Comparison of ENCODE assay signal across 18 cellular contexts in genomic region chr16:22683730-22684280, GRCh38.
"Had no signal": no experiment of that assay in that cellular context is flagged by ENCODE, and none has a peak within 500 bp of the region (broad histone marks: within the 10 kb centered on the region; RNA-seq: fewer than 3 reads in every experiment).

No MANE protein-coding gene starts in this region.

- DNase-seq: activated CD4-positive, alpha-beta T cell treated with anti-CD3 and anti-CD28 coated beads, Interleukin-2, amount 50 U/mL, for 48 hours; activated CD8-positive, alpha-beta memory T cell treated with anti-CD3 and anti-CD28 coated beads, Interleukin-2, amount 10 ng/mL, durations not matched to agents 7 days and 5 days; activated effector memory CD4-positive, alpha-beta T cell treated with Interleukin-2 at 50 U/mL for 16 hours; activated T-cell treated with anti-CD3 and anti-CD28 coated beads, Interleukin-2, amount 50 U/mL, for 24 hours; amygdala; brain microvascular endothelial cell; immature natural killer cell; left cardiac atrium; mammary epithelial cell; mucosa of descending colon; naive thymus-derived CD8-positive, alpha-beta T cell; occipital lobe; psoas muscle; stimulated activated CD4-positive, alpha-beta T cell treated with anti-CD3 and anti-CD28 coated beads, Interleukin-2, amount 100 ng/mL, for 24 hours; stimulated activated naive CD4-positive, alpha-beta T cell treated with Interleukin-2 at 50 U/mL for 16 hours had no signal

- ATAC-seq: activated CD4-positive, CD25-positive, alpha-beta regulatory T cell treated with anti-CD3 and anti-CD28 coated beads, Interleukin-2, amount 50 U/mL, for 24 hours; activated CD8-positive, alpha-beta memory T cell treated with anti-CD3 and anti-CD28 coated beads, Interleukin-2, amount 10 ng/mL, durations not matched to agents 7 days and 5 days; left cardiac atrium; naive thymus-derived CD8-positive, alpha-beta T cell; psoas muscle; sciatic nerve had no signal

- H3K27ac Mint-ChIP-seq: activated CD8-positive, alpha-beta memory T cell treated with anti-CD3 and anti-CD28 coated beads, Interleukin-2, amount 10 ng/mL, durations not matched to agents 7 days and 5 days; activated naive CD4-positive, alpha-beta T cell treated with anti-CD3 and anti-CD28 coated beads, Interleukin-2, amount 50 U/mL, for 24 hours; activated T-cell treated with anti-CD3 and anti-CD28 coated beads, Interleukin-2, amount 50 U/mL, for 24 hours; immature natural killer cell; naive thymus-derived CD8-positive, alpha-beta T cell had no signal

- H3K36me3 Mint-ChIP-seq: activated CD8-positive, alpha-beta memory T cell treated with anti-CD3 and anti-CD28 coated beads, Interleukin-2, amount 10 ng/mL, durations not matched to agents 7 days and 5 days; activated naive CD4-positive, alpha-beta T cell treated with anti-CD3 and anti-CD28 coated beads, Interleukin-2, amount 50 U/mL, for 24 hours; immature natural killer cell had no signal

- H3K4me3 ChIP-seq: mucosa of descending colon, psoas muscle had no signal

- H3K27ac ChIP-seq: brain microvascular endothelial cell, psoas muscle had no signal

- H3K4me1 ChIP-seq: psoas muscle had no signal

- H3K4me3 Mint-ChIP-seq: activated CD8-positive, alpha-beta memory T cell treated with anti-CD3 and anti-CD28 coated beads, Interleukin-2, amount 10 ng/mL, durations not matched to agents 7 days and 5 days; activated naive CD4-positive, alpha-beta T cell treated with anti-CD3 and anti-CD28 coated beads, Interleukin-2, amount 50 U/mL, for 24 hours; activated T-cell treated with anti-CD3 and anti-CD28 coated beads, Interleukin-2, amount 50 U/mL, for 24 hours; immature natural killer cell; naive thymus-derived CD8-positive, alpha-beta T cell had no signal

- H3K36me3 ChIP-seq: brain microvascular endothelial cell had no signal
